Comparison of ENCODE assay signal across 8 cellular contexts in the genomic region with DNA sequence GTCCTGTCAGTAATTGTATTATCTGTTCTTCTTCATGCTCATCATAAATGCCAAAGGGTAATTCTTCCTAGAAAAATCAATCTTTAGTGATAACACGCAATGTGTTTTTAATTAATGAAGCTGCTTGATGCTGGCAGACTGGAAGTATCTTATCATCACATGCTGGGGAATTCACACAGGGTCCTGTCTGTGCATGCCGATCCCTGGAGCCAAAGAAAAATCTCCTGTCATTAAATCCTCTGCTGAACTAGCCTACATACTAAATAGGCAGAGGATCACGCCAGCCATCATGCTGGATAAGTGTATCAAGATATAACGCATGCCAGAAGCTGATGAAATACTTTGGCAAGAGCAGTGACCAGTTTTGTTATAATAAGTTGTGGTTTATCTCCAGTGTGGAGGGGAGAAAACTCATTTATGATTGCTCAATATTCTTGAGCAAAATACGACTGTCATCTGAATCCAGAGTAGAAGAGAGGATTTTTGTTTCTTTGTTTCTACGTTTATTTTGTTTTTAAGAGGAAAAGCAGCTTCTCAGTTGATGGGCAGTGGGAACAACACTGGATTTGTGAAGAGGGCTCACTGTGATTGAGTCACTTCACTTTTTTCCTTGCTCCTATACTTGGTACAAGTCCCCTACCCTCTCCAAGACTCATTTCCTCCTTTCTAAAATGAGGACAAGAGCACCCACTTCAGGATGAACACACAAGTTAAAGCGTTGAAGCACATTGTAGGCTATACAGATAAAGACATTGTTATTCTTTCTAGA.
A peak's percentile ranks its signal among the peaks of the same experiment; 100 is the strongest.
DNase-seq lines count a peak whose midpoint lies in the region; ATAC-seq and TF ChIP-seq lines count a peak whose summit lies in the region.

No MANE protein-coding gene starts in this region.

- H3K4me3 Mint-ChIP-seq in H9 = no peak overlapping the region

- no peak overlapping the region for H3K4me2 ChIP-seq in H9 (ENCODE audit: insufficient read depth, insufficient read length, low read length)

- H2BK20ac ChIP-seq in H9 (ENCODE audit: low read depth, low read length, poor library complexity, severe bottlenecking) = no peak overlapping the region

- no peak overlapping the region for H3K9ac ChIP-seq in H9 (ENCODE audit: extremely low read depth, insufficient read length, low read length)

- no peak overlapping the region for H2AFZ ChIP-seq in H9 (ENCODE audit: low read length)

- no peak overlapping the region for H3K4ac ChIP-seq in H9 (ENCODE audit: low read depth, low read length)

- no peaks in the 10 kb centered on the region for H3K36me3 Mint-ChIP-seq in H9 (ENCODE audit: insufficient read depth in 1 of 3, low read depth in 3 of 3)

- no peaks in the 10 kb centered on the region for H3K79me1 ChIP-seq in H9 (ENCODE audit: insufficient read depth, low read depth, low read length, poor library complexity, severe bottlenecking)

- H4K20me1 ChIP-seq in H9 (ENCODE audit: control insufficient read depth, insufficient read depth, insufficient read length) = no peaks in the 10 kb centered on the region

- no peak overlapping the region for H3K27ac Mint-ChIP-seq in H9

- H3K9me3 Mint-ChIP-seq in H9 = no peaks in the 10 kb centered on the region

- no peak overlapping the region for H2BK120ac ChIP-seq in H9 (ENCODE audit: low read depth, low read length, poor library complexity, severe bottlenecking)

- no peak overlapping the region for H3K18ac ChIP-seq in H9 (ENCODE audit: insufficient read length, low read depth, low read length)

- no peaks in the 10 kb centered on the region; the same call in 1 of the 2 replicates for H3K27me3 Mint-ChIP-seq in H9 (ENCODE audit: low read depth)

- peak; percentile 55 for TF ChIP-seq CTCF in AG10803 (conservative IDR thresholded peaks at IDR 0.05; ENCODE audit: low read length)
- no peak; the same call in 2 of the 3 replicates for TF ChIP-seq CTCF in H9 (conservative IDR thresholded peaks at IDR 0.05)

- H3K27me3 ChIP-seq in H9 (ENCODE audit: insufficient read depth, low read length) = no peaks in the 10 kb centered on the region

- peaks cover 15% of the 10 kb centered on the region for H3K4me1 ChIP-seq in mesodermal cell (ENCODE audit: control insufficient read depth, insufficient read depth, low read length, poor library complexity, severe bottlenecking)
- H3K4me1 ChIP-seq in H9 (ENCODE audit: insufficient read depth, low read length) = no peaks in the 10 kb centered on the region

- no peaks in the 10 kb centered on the region for H3K36me3 ChIP-seq in mesodermal cell (ENCODE audit: control insufficient read depth, insufficient read depth, low read length)

- no peak overlapping the region for H3K23ac ChIP-seq in H9 (ENCODE audit: insufficient read length, low read depth, low read length)

- H3K23me2 ChIP-seq in H9 (ENCODE audit: insufficient read length, low read depth, low read length, poor library complexity, severe bottlenecking) = no peaks in the 10 kb centered on the region

- no peak overlapping the region for H4K5ac ChIP-seq in H9 (ENCODE audit: insufficient read length, low read depth, low read length)

- H3K56ac ChIP-seq in H9 (ENCODE audit: insufficient read length, low read depth, low read length) = no peak overlapping the region

- no peak overlapping the region for H3T11ph ChIP-seq in H9 (ENCODE audit: low read length)

- H2BK5ac ChIP-seq in H9 (ENCODE audit: insufficient read length, low read length) = no peak overlapping the region

- no peak overlapping the region for H4K8ac ChIP-seq in H9 (replicated peaks; ENCODE audit: insufficient read length, low read depth, low read length)

- no peak overlapping the region for H3K14ac ChIP-seq in H9 (ENCODE audit: insufficient read depth, low read length)

- no peak for ATAC-seq in HG03108 (IDR thresholded peaks at IDR 0.05; ENCODE audit: unreplicated experiment)
- ATAC-seq in GM21381 (IDR thresholded peaks at IDR 0.05; ENCODE audit: unreplicated experiment) = no peak

- no peak overlapping the region for H2BK12ac ChIP-seq in H9 (ENCODE audit: insufficient read length, low read depth, low read length)

- 87 to 94% methylated on average over 4 of the region's 7 CpGs for WGBS in mesodermal cell (ENCODE audit: insufficient coverage in 2 of 2), 2 experiments
- WGBS in H9 (ENCODE audit: extremely low coverage, insufficient read length, low lambda C conversion rate) = no CpG with 5 or more reads among the region's 7 CpGs

- DNase-seq in AG10803 (ENCODE audit: low read depth) = peak; percentile 99
- peak; percentile 18 for DNase-seq in NCI-H2029 (lab: John Stamatoyannopoulos, UW)
- DNase-seq in cerebellum (ENCODE audit: low spot score) = peak; percentile 15
- no peak for DNase-seq in NCI-H345 (lab: John Stamatoyannopoulos, UW)
- DNase-seq in H9 = no peak

- H3K27ac ChIP-seq in mesodermal cell (ENCODE audit: low read depth, low read length, severe bottlenecking) = peak overlapping the region; percentile 81
- no peak overlapping the region for H3K27ac ChIP-seq in H9 (ENCODE audit: insufficient read length, low read depth, low read length)

- H3K4me3 ChIP-seq in AG10803 (ENCODE audit: low read length) = no peak overlapping the region
- H3K4me3 ChIP-seq in mesodermal cell (ENCODE audit: extremely low read depth, insufficient read depth, low read length, poor library complexity, severe bottlenecking) = no peak overlapping the region

- no peaks in the 10 kb centered on the region for H3K79me2 ChIP-seq in H9 (ENCODE audit: insufficient read depth, low read length)

- H4K91ac ChIP-seq in H9 (ENCODE audit: insufficient read length, low read depth, low read length) = no peak overlapping the region

- H3K4me1 Mint-ChIP-seq in H9 = no peaks in the 10 kb centered on the region

- no peaks in the 10 kb centered on the region for H3K9me3 ChIP-seq in mesodermal cell (ENCODE audit: control insufficient read depth, low read length)
- H3K9me3 ChIP-seq in H9 (ENCODE audit: control insufficient read depth, low read depth, low read length) = no peaks in the 10 kb centered on the region

- no peak overlapping the region for H2BK15ac ChIP-seq in H9 (ENCODE audit: low read depth, low read length)

- no peak overlapping the region for H2AK5ac ChIP-seq in H9 (ENCODE audit: insufficient read length, low read length)

Comparison
In these comparisons a context has a peak if more than half of its experiments do, and no peak if none do; other contexts are left out.
1. DNase-seq: peak in AG10803 (single experiment), NCI-H2029 (single experiment) and cerebellum (single experiment); none in NCI-H345 (single experiment) and H9 (single experiment).